ENCODE assay signal across 8 cellular contexts in the genomic region with DNA sequence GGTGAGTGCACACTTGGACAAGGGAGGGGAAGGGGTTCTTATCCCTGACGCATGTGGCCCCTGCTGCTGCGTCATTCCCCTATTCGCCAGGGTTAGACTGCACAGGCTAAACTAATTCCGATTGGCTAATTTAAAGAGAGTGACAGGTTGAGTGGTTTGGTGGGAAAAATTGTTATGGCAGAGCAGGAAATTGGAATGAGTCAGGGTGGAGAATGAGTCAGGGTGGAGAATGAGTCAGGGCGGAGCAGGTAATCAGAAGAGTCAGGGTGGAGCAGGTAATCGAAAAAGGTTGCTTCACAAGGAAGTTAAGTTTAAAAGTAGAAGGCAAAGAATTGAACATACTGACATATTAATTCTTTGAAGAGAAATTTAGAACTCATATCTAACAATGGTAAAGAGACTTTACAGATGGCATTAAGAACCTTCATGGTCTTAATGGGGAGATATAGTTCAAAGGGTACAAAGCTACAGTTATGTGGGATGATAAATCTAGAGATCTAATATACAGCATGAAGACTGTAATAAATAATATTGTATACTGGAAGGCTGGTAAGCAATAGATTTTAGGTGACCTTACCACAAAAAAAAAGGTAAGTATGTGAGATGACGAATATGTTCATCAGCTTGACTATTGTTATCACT.
DNase-seq lines count a peak whose midpoint lies in the region; TF ChIP-seq lines count a peak whose summit lies in the region.
"Not testable (repeated sequence)": the region's sequence is repeated elsewhere in the genome, so short reads cannot be mapped to it uniquely, and the experiment has no call there.

No MANE protein-coding gene starts in this region.

- CTCF ChIA-PET in PC-9 (lab: Charles Lee); mammary epithelial cell (lab: Charles Lee; ENCODE audit: low non-redundant PET): not testable (repeated sequence)

- H4K20me1 ChIP-seq in PC-9 (ENCODE audit: insufficient read depth); mammary epithelial cell (ENCODE audit: insufficient read depth, low read length): not testable (repeated sequence)

- not testable (repeated sequence) for H3K9me3 Mint-ChIP-seq in type B pancreatic cell

- in situ Hi-C loops in mammary epithelial cell (cut with MboI; ENCODE audit: low sequenced_read_pairs in 2 of 2) = not testable (repeated sequence)

- not testable (repeated sequence) for H3K4me1 Mint-ChIP-seq in type B pancreatic cell (ENCODE audit: unreplicated experiment)

- POLR2A ChIA-PET in PC-9 (lab: Charles Lee; ENCODE audit: unreplicated experiment) = not testable (repeated sequence)

- H3F3A ChIP-seq in PC-9 (ENCODE audit: insufficient read depth, low read depth) = not testable (repeated sequence)

- not testable (repeated sequence) for TF ChIP-seq CTCF in PC-9 (conservative IDR thresholded peaks at IDR 0.05); mammary epithelial cell (conservative IDR thresholded peaks at IDR 0.05 in 1 of 2, IDR thresholded peaks at IDR 0.05 in 1 of 2; ENCODE audit: extremely low read depth in 1 of 2, insufficient read depth in 1 of 2, low read depth in 1 of 2, low read length in 2 of 2); fibroblast of villous mesenchyme (IDR thresholded peaks at IDR 0.05; ENCODE audit: insufficient read depth, low read depth, low read length); type B pancreatic cell (conservative IDR thresholded peaks at IDR 0.05)

- H3K79me2 ChIP-seq in PC-9 (ENCODE audit: low read depth); mammary epithelial cell (ENCODE audit: insufficient read depth, low read length): not testable (repeated sequence)

- H3K27me3 Mint-ChIP-seq in type B pancreatic cell = not testable (repeated sequence)

- DNase-seq in EL = peak; percentile 13
- peak; percentile 8 for DNase-seq in HK-2 (ENCODE audit: unreplicated experiment)
- peak; percentile 24 to 68 for DNase-seq in PC-9
- peak; percentile 9 to 23 for DNase-seq in activated CD4-positive, alpha-beta T cell treated with anti-CD3 and anti-CD28 coated beads, Interleukin-2, amount 50 U/mL, for 48 hours
- DNase-seq in mammary epithelial cell = peak; percentile 70
- DNase-seq in fibroblast of villous mesenchyme (ENCODE audit: low read depth) = peak; percentile 2
- DNase-seq in mucosa of gallbladder (ENCODE audit: low spot score) = peak; percentile 15
- DNase-seq in type B pancreatic cell (ENCODE audit: extremely low spot score, unreplicated experiment) = not testable (repeated sequence)

- peak overlapping the region; percentile 23 for H3K27ac Mint-ChIP-seq in type B pancreatic cell

- BruUV-seq in PC-9 (replicated peaks; lab: Mats Ljungman, UMichigan); mammary epithelial cell (replicated peaks; lab: Mats Ljungman, UMichigan): not testable (repeated sequence)

- not testable (repeated sequence) for H3K36me3 ChIP-seq in PC-9 (ENCODE audit: low read depth); mammary epithelial cell (ENCODE audit: insufficient read depth, low read length)

- intact Hi-C loops in PC-9 (cut with micrococcal nuclease; ENCODE audit: unreplicated experiment); mammary epithelial cell (cut with micrococcal nuclease): not testable (repeated sequence)

- H2AFZ ChIP-seq in PC-9; mammary epithelial cell (ENCODE audit: low read depth, low read length): not testable (repeated sequence)

- not testable (repeated sequence) for H3K4me3 Mint-ChIP-seq in type B pancreatic cell

- peak overlapping the region; percentile 37 for H3K27ac ChIP-seq in PC-9
- H3K27ac ChIP-seq in mammary epithelial cell (ENCODE audit: insufficient read depth, low read depth, low read length) = not testable (repeated sequence)

- not testable (repeated sequence) for H3K27me3 ChIP-seq in PC-9 (ENCODE audit: insufficient read depth, low read depth); mammary epithelial cell (ENCODE audit: insufficient read depth, low read length)

- dilution Hi-C loops in mammary epithelial cell (cut with HindIII; ENCODE audit: low sequenced_read_pairs) = not testable (repeated sequence)

- H3K9ac ChIP-seq in mammary epithelial cell (ENCODE audit: insufficient read depth, low read length) = not testable (repeated sequence)

- H3K4me1 ChIP-seq in PC-9 (replicated peaks; ENCODE audit: insufficient read depth); mammary epithelial cell (ENCODE audit: insufficient read depth, low read length): not testable (repeated sequence)

- not testable (repeated sequence) for H3K9me2 ChIP-seq in PC-9 (ENCODE audit: insufficient read depth)

- 85% methylated on average over 7 of the region's 7 CpGs for WGBS in mammary epithelial cell (ENCODE audit: low coverage, missing lambda C conversion rate)

- not testable (repeated sequence) for H3K4me3 ChIP-seq in PC-9; mammary epithelial cell (replicated peaks in 1 of 3; ENCODE audit: insufficient read depth in 1 of 3, low read depth in 2 of 3, low read length in 3 of 3); fibroblast of villous mesenchyme (ENCODE audit: low read depth, low read length)

- not testable (repeated sequence) for H3K4me2 ChIP-seq in PC-9; mammary epithelial cell (ENCODE audit: insufficient read depth, low read depth, low read length)

- not testable (repeated sequence) for H3K36me3 Mint-ChIP-seq in type B pancreatic cell

- H3K9me3 ChIP-seq in PC-9 (ENCODE audit: insufficient read depth, low read depth); mammary epithelial cell (replicated peaks; ENCODE audit: insufficient read depth, low read length): not testable (repeated sequence)
